ENCODE assay signal across 9 cellular contexts in the genomic region with DNA sequence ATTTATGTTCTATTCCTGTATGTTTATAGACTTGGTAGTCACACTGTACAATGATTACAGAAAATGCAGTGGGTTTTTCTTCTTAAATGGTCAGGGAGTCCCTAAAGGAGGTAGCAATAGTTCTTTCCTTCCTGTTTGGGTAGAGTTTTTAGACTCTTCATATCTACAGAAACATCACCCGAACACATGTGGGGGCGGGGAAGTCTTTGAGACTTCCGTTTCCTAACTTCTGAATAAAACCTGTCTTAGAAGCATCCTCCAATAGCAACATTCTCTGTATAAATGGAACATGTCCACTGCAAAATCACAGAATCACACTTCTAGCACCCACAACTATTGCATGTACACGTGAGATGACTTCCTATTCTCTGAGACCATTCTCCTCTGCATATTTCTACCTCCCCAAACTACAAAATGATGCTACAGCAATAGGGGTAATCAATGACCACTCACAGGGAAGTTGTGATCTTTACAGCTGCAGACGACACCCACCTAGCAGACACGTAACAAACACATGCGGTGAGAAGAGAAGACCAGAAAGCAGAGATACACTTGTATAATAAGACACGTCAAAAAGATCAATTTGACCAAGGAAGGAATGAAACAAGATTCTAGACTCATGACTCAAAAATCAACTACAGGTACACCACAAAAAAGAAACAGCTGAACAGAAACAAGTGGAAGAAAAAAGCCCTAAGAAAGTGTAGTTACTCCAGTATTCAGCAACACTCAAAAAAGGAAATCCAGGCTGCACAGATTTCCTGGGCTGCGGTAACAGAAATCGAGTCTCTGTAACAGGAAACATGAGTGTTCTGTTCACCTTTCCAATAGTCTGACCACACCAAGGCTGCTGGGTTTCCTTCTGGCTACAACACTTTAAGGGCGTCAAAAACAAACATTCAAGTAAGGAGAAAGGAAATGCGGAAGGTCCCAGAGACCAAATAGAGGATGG.
DNase-seq lines count a peak whose midpoint lies in the region; ATAC-seq and TF ChIP-seq lines count a peak whose summit lies in the region.
"Had no signal": no experiment of that assay in that cellular context is flagged by ENCODE, and none has a peak within 500 bp of the region (broad histone marks: within the 10 kb centered on the region; RNA-seq: fewer than 3 reads in every experiment).

No MANE protein-coding gene starts in this region.

- CTCF ChIA-PET in activated naive CD4-positive, alpha-beta T cell treated with anti-CD3 and anti-CD28 coated beads, Interleukin-2, amount 10 ng/mL, durations not matched to agents 7 days and 5 days (lab: Charles Lee) = no interaction called here
- CTCF ChIA-PET in PC-3 (lab: Charles Lee) = no interaction called here

- DNase-seq in activated naive CD4-positive, alpha-beta T cell treated with anti-CD3 and anti-CD28 coated beads, Interleukin-2, amount 10 ng/mL, durations not matched to agents 7 days and 5 days = peak; percentile 71
- DNase-seq in NOMO-1 (lab: John Stamatoyannopoulos, UW; ENCODE audit: unreplicated experiment in 2 of 2) = no peak
- DNase-seq in PC-3 = no peak
- DNase-seq in NCI-H1105 (lab: John Stamatoyannopoulos, UW) = no peak
- no peak for DNase-seq in AG08395 (ENCODE audit: low spot score)

- H3K9ac ChIP-seq in BLaER1 (no peak overlapping the region), PC-3 (ENCODE audit: low read length) (no peak overlapping the region)

- H3K4me1 Mint-ChIP-seq in activated naive CD4-positive, alpha-beta T cell treated with anti-CD3 and anti-CD28 coated beads, Interleukin-2, amount 10 ng/mL, durations not matched to agents 7 days and 5 days = peaks cover 56% of the 10 kb centered on the region

- peak overlapping the region; percentile 71 for H3K4me2 ChIP-seq in BLaER1
- H3K4me2 ChIP-seq in PC-3 (ENCODE audit: low read length) = no peak overlapping the region

- H3K4me1 ChIP-seq in BLaER1 (peaks cover 29% of the 10 kb centered on the region), PC-3 (ENCODE audit: insufficient read depth, low read length) (peaks cover 11% of the 10 kb centered on the region)

- H4K20me1 ChIP-seq in BLaER1 (peaks cover 95% of the 10 kb centered on the region), PC-3 (ENCODE audit: low read length) (no peaks in the 10 kb centered on the region)

- H3K4me3 ChIP-seq in BLaER1 (peak overlapping the region; percentile 36), PC-3 (ENCODE audit: low read length) (no peak overlapping the region)

- peak; percentile 57 for ATAC-seq in GM19397 (IDR thresholded peaks at IDR 0.05; ENCODE audit: unreplicated experiment)
- ATAC-seq in HG03139 (IDR thresholded peaks at IDR 0.05; ENCODE audit: unreplicated experiment) = peak; percentile 77
- no peak for ATAC-seq in PC-3

- no peaks in the 10 kb centered on the region for H3K27me3 ChIP-seq in BLaER1
- peaks cover 26% of the 10 kb centered on the region for H3K27me3 ChIP-seq in PC-3 (ENCODE audit: low read length)

- H3K27me3 Mint-ChIP-seq in activated naive CD4-positive, alpha-beta T cell treated with anti-CD3 and anti-CD28 coated beads, Interleukin-2, amount 10 ng/mL, durations not matched to agents 7 days and 5 days = peaks cover 12% of the 10 kb centered on the region

- intact Hi-C loops in PC-3 (cut with micrococcal nuclease) = no loop called here

- peaks cover 7% of the 10 kb centered on the region for H3K9me3 Mint-ChIP-seq in activated naive CD4-positive, alpha-beta T cell treated with anti-CD3 and anti-CD28 coated beads, Interleukin-2, amount 10 ng/mL, durations not matched to agents 7 days and 5 days

- no peak for TF ChIP-seq CTCF in PC-3 (conservative IDR thresholded peaks at IDR 0.05; ENCODE audit: low read depth, low read length)

- no peaks in the 10 kb centered on the region for H3K79me2 ChIP-seq in PC-3 (ENCODE audit: low read length)

- peak overlapping the region; percentile 20 for H3K4me3 Mint-ChIP-seq in activated naive CD4-positive, alpha-beta T cell treated with anti-CD3 and anti-CD28 coated beads, Interleukin-2, amount 10 ng/mL, durations not matched to agents 7 days and 5 days

- no peaks in the 10 kb centered on the region for H3F3A ChIP-seq in PC-3 (ENCODE audit: low read length, unreplicated experiment)

- POLR2A ChIA-PET in PC-3 (lab: Charles Lee; ENCODE audit: unreplicated experiment) = no interaction called here

- no peak overlapping the region for H2AFZ ChIP-seq in PC-3 (ENCODE audit: low read length)

- H3K9me2 ChIP-seq in PC-3 (replicated peaks; ENCODE audit: low read length) = no peaks in the 10 kb centered on the region

- H3K9me3 ChIP-seq in BLaER1 = no peaks in the 10 kb centered on the region
- H3K9me3 ChIP-seq in PC-3 (ENCODE audit: low read length) = no peaks in the 10 kb centered on the region

- peaks cover 16% of the 10 kb centered on the region for H3K36me3 Mint-ChIP-seq in activated naive CD4-positive, alpha-beta T cell treated with anti-CD3 and anti-CD28 coated beads, Interleukin-2, amount 10 ng/mL, durations not matched to agents 7 days and 5 days

- H3K27ac Mint-ChIP-seq in activated naive CD4-positive, alpha-beta T cell treated with anti-CD3 and anti-CD28 coated beads, Interleukin-2, amount 10 ng/mL, durations not matched to agents 7 days and 5 days = peak overlapping the region; percentile 94

- no TSS peak for BruUV-seq in PC-3 (replicated peaks; lab: Mats Ljungman, UMichigan)

- H3K27ac ChIP-seq in BLaER1 = peak overlapping the region; percentile 22; the same call in 1 of the 2 replicates
- no peak overlapping the region for H3K27ac ChIP-seq in PC-3 (ENCODE audit: low read length)
- H3K27ac ChIP-seq: C4-2B had no signal

- H3K36me3 ChIP-seq in BLaER1 (peaks cover 82% of the 10 kb centered on the region), PC-3 (ENCODE audit: low read depth, low read length) (no peaks in the 10 kb centered on the region)
